In the genomic region with DNA sequence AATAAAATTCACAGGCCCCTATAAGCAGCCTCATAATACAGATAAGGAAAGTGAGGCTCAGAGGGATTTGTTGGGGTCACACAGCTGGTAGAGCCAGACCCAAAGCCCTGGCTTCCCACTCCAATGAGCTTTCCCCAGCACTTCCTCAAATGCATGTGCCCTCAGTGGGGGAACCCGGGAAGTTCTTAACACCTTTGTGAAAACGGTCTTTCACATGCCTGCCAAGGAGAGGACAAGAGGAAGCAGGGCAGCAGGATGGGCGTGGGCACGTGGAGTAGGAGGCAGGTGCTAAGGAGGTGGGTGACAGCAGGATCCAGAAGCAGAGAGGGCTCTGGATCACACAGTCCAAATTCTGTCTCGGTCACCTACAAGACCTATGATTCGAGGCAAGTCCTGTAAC, we compare ENCODE assay signal across 13 cellular contexts. TPM values are rescaled to one million over a fixed set of nuclear protein-coding genes. Genes with fewer than 3 reads are reported as not detected.
A peak's percentile ranks its signal among the peaks of the same experiment; 100 is the strongest.
DNase-seq lines count a peak whose midpoint lies in the region; ATAC-seq and TF ChIP-seq lines count a peak whose summit lies in the region.
"Had no signal": no experiment of that assay in that cellular context is flagged by ENCODE, and none has a peak within 500 bp of the region (broad histone marks: within the 10 kb centered on the region; RNA-seq: fewer than 3 reads in every experiment).

No MANE protein-coding gene starts in this region.

- WGBS in heart right ventricle, 2 donors = 60 to 62% methylated on average over 6 of the region's 6 CpGs
- 58% methylated on average over 6 of the region's 6 CpGs for WGBS in suprapubic skin

- peak overlapping the region; percentile 56 for H2AFZ ChIP-seq in OCI-LY7 (ENCODE audit: low read length)

- TF ChIP-seq POLR2A in suprapubic skin (IDR thresholded peaks at IDR 0.05) = no peak

- no peak for TF ChIP-seq CTCF in heart right ventricle (IDR thresholded peaks at IDR 0.05)
- no peak for TF ChIP-seq CTCF in OCI-LY7 (conservative IDR thresholded peaks at IDR 0.05; ENCODE audit: low read length)
- no peak for TF ChIP-seq CTCF in endothelial cell (IDR thresholded peaks at IDR 0.05; ENCODE audit: unreplicated experiment)
- no peak for TF ChIP-seq CTCF in suprapubic skin (IDR thresholded peaks at IDR 0.05)

- H3K4me2 ChIP-seq in OCI-LY7 (ENCODE audit: low read length) = peak overlapping the region; percentile 45

- H3K9me3 ChIP-seq in heart right ventricle (no peaks in the 10 kb centered on the region), OCI-LY7 (ENCODE audit: low read length) (no peaks in the 10 kb centered on the region), suprapubic skin (no peaks in the 10 kb centered on the region)

- no peaks in the 10 kb centered on the region for H3K9me3 Mint-ChIP-seq in endothelial cell (ENCODE audit: unreplicated experiment)

- H3K27ac Mint-ChIP-seq in endothelial cell (ENCODE audit: unreplicated experiment) = no peak overlapping the region

- intact Hi-C loops in heart right ventricle (cut with DNase I) = no loop called here
- intact Hi-C loops in cardiac septum (cut with DNase I) = no loop called here
- intact Hi-C loops in OCI-LY7 (cut with micrococcal nuclease; ENCODE audit: unreplicated experiment) = no loop called here

- peak overlapping the region in 6 of 10 donors; percentile 28 to 44 (median 40) for H3K4me3 ChIP-seq in heart right ventricle
- H3K4me3 ChIP-seq in OCI-LY7 (ENCODE audit: low read depth, low read length, poor library complexity, severe bottlenecking) = no peak overlapping the region
- H3K4me3 ChIP-seq in suprapubic skin = peak overlapping the region; percentile 20

- POLR2A ChIA-PET in OCI-LY7 (lab: Charles Lee) = interaction anchor here (0.9 to 1.8 kb wide), 2 partner anchors 51 to 66 kb away, joined by 4 to 5 read pairs; partner anchors contain the start of gene FGD2

- no peaks in the 10 kb centered on the region for H3K36me3 ChIP-seq in heart right ventricle
- H3K36me3 ChIP-seq in OCI-LY7 (ENCODE audit: insufficient read depth, low read length) = no peaks in the 10 kb centered on the region
- H3K36me3 ChIP-seq in suprapubic skin = no peaks in the 10 kb centered on the region

- no peak for TF ChIP-seq EP300 in suprapubic skin (IDR thresholded peaks at IDR 0.05)

- H3K4me1 ChIP-seq in heart right ventricle (peaks cover 0 to 34% (median 10%) of the 10 kb centered on the region in 9 donors), OCI-LY7 (ENCODE audit: insufficient read depth, low read length, poor library complexity, severe bottlenecking) (peaks cover 20% of the 10 kb centered on the region), suprapubic skin (peaks cover 42% of the 10 kb centered on the region)

- H3K27ac ChIP-seq in heart right ventricle = peak overlapping the region in 5 of 10 donors; percentile 31 to 74 (median 43)
- H3K27ac ChIP-seq in OCI-LY7 (ENCODE audit: low read depth, low read length, poor library complexity, severe bottlenecking) = no peak overlapping the region
- H3K27ac ChIP-seq in suprapubic skin = peak overlapping the region; percentile 1

- peaks cover 37% of the 10 kb centered on the region for H3K4me1 Mint-ChIP-seq in endothelial cell (ENCODE audit: unreplicated experiment)

- ATAC-seq in heart right ventricle (peak in 1 of 8 donors; percentile 22), HG02852 (IDR thresholded peaks at IDR 0.05; ENCODE audit: unreplicated experiment) (no peak)

- peaks cover 2% of the 10 kb centered on the region for H3K36me3 Mint-ChIP-seq in endothelial cell (ENCODE audit: low read depth, unreplicated experiment)

- H3K4me3 Mint-ChIP-seq in endothelial cell (ENCODE audit: unreplicated experiment) = peak overlapping the region; percentile 3

- CTCF ChIA-PET in OCI-LY7 (lab: Charles Lee; ENCODE audit: unreplicated experiment) = interaction anchor here (0.7 kb wide), 1 partner anchor 22 kb away, joined by 6 read pairs; no protein-coding TSS in a partner anchor

- H3K27me3 ChIP-seq in heart right ventricle (peaks cover 0 to 6% (median 0%) of the 10 kb centered on the region in 7 donors), suprapubic skin (no peaks in the 10 kb centered on the region)

- BruUV-seq in OCI-LY7 (replicated peaks; lab: Mats Ljungman, UMichigan) = no TSS peak

- DNase-seq in heart right ventricle (no peak), cardiac septum (ENCODE audit: low spot score) (no peak), OCI-LY7 (ENCODE audit: low spot score) (no peak), endothelial cell (ENCODE audit: low spot score) (no peak), suprapubic skin (ENCODE audit: low spot score in 2 of 2) (peak; percentile 48 to 53), NCI-H774 (lab: John Stamatoyannopoulos, UW) (no peak), activated gamma-delta T cell treated with Interleukin-2 at 50 U/mL for 16 hours (no peak)
- DNase-seq: activated CD4-positive, alpha-beta T cell treated with anti-CD3 and anti-CD28 coated beads for 4 hours; NCI-H226; OCI-M1 had no signal

- H3K27me3 Mint-ChIP-seq in endothelial cell (ENCODE audit: unreplicated experiment) = peaks cover 10% of the 10 kb centered on the region

- no peaks in the 10 kb centered on the region for H3K79me2 ChIP-seq in OCI-LY7 (ENCODE audit: insufficient read depth, low read depth, low read length)

- no peaks in the 10 kb centered on the region for H4K20me1 ChIP-seq in OCI-LY7 (ENCODE audit: insufficient read depth, low read length)

- H3K9me2 ChIP-seq in OCI-LY7 (ENCODE audit: insufficient read depth, low read length) = no peaks in the 10 kb centered on the region

RNA-seq across cellular contexts. Expression of gene PI16, which starts 0.6 kb away (rescaled TPM):
- total RNA-seq in heart right ventricle (10 to 100 TPM in 9 of 10 donors, 1 to 10 TPM in 1; 4.4 to 38.9 (median 18.7) TPM), cardiac septum (11.9 TPM), OCI-LY7 (2022) (0.30 TPM in 1 of 2 replicates, not detected in the other), endothelial cell (ENCODE audit: unreplicated experiment) (20.5 TPM), suprapubic skin (10 to 100 TPM in 1 of 4 donors, 1 to 10 TPM in 3; 2.8 to 17.2 (median 3.9) TPM)
- polyA plus RNA-seq in heart right ventricle = 10 to 100 TPM in 1 of 2 donors, 1 to 10 TPM in 1; 6.3 to 38.6 TPM
- total RNA-seq in OCI-LY7 (2014; rRNA removed; shearing (Covaris generic)) = not detected in 2 replicates
- total RNA-seq: myocyte had no signal

RNA-seq across cellular contexts. Expression of gene MTCH1, which starts 30.9 kb away (rescaled TPM):
- total RNA-seq in heart right ventricle = 100 to 1,000 TPM; 127 to 296 (median 156) TPM
- polyA plus RNA-seq in heart right ventricle = 100 to 1,000 TPM in 1 of 2 donors, 10 to 100 TPM in 1; 82.6 to 341 TPM
- total RNA-seq in cardiac septum = 139 TPM
- total RNA-seq in OCI-LY7 (2014; rRNA removed; shearing (Covaris generic)) = 81.4 and 93.7 TPM in 2 replicates
- total RNA-seq in OCI-LY7 (2022) = 72.5 and 79.6 TPM in 2 replicates
- 304 TPM for total RNA-seq in endothelial cell (ENCODE audit: unreplicated experiment)
- 100 to 1,000 TPM; 160 to 220 (median 183) TPM for total RNA-seq in suprapubic skin

RNA-seq across cellular contexts. Expression of gene FGD2, which starts 50.3 kb away (rescaled TPM):
- total RNA-seq in heart right ventricle (10 to 100 TPM in 1 of 10 donors, 1 to 10 TPM in 9; 1.0 to 22.1 (median 2.0) TPM), cardiac septum (2.3 TPM), OCI-LY7 (2022) (45.7 and 48.6 TPM in 2 replicates), endothelial cell (ENCODE audit: unreplicated experiment) (0.10 TPM), suprapubic skin (10 to 100 TPM in 1 of 4 donors, 1 to 10 TPM in 3; 2.4 to 13.6 (median 4.6) TPM)
- polyA plus RNA-seq in heart right ventricle = 1 to 10 TPM; 2.8 to 6.7 TPM
- total RNA-seq in OCI-LY7 (2014; rRNA removed; shearing (Covaris generic)) = 23.8 and 27.8 TPM in 2 replicates
- total RNA-seq: myocyte had no signal
- polyA plus RNA-seq: BJ had no signal

Comparison
In these comparisons a context has a peak if more than half of its experiments do, and no peak if none do; other contexts are left out.
1. DNase-seq: peak in suprapubic skin (2 of 2); none in heart right ventricle (0 of 2), cardiac septum (single experiment), OCI-LY7 (single experiment), endothelial cell (single experiment), NCI-H774 (single experiment) and activated gamma-delta T cell treated with Interleukin-2 at 50 U/mL for 16 hours (single experiment).